ENCODE assay signal across 10 cellular contexts in genomic region chr17:81329927-81330883, GRCh38. TPM values are rescaled to one million over a fixed set of nuclear protein-coding genes. Genes with fewer than 3 reads are reported as not detected.
A peak's percentile ranks its signal among the peaks of the same experiment; 100 is the strongest.
DNase-seq lines count a peak whose midpoint lies in the region; ATAC-seq and TF ChIP-seq lines count a peak whose summit lies in the region.
"Had no signal": no experiment of that assay in that cellular context is flagged by ENCODE, and none has a peak within 500 bp of the region (broad histone marks: within the 10 kb centered on the region; RNA-seq: fewer than 3 reads in every experiment).

No MANE protein-coding gene starts in this region.

- intact Hi-C loops in PC-3 (cut with micrococcal nuclease) = loop anchor here (1.0 kb wide), 1 partner anchor 21 kb away; no protein-coding TSS in a partner anchor

- H3K27ac ChIP-seq in GM23248 (no peak overlapping the region), PC-3 (ENCODE audit: low read length) (peak overlapping the region; percentile 94), gastroesophageal sphincter (peak overlapping the region in 3 of 4 donors; percentile 77 to 80 (median 78))

- ATAC-seq in PC-3 (peak; percentile 3), gastroesophageal sphincter (no peak), GM21447 (IDR thresholded peaks at IDR 0.05; ENCODE audit: unreplicated experiment) (no peak), GM21390 (IDR thresholded peaks at IDR 0.05; ENCODE audit: unreplicated experiment) (no peak)

- WGBS in GM23248 (ENCODE audit: low coverage in 1 of 2, low lambda C conversion rate in 2 of 2, missing lambda C conversion rate in 2 of 2), 2 experiments = 83 to 86% methylated on average over 23 of the region's 23 CpGs
- 83% methylated on average over 3 of the region's 23 CpGs; no CpG with 5 or more reads in 1 of the 2 donors for WGBS in gastroesophageal sphincter (ENCODE audit: low coverage in 1 of 2), 2 donors

- TF ChIP-seq EP300 in gastroesophageal sphincter (IDR thresholded peaks at IDR 0.05) = no peak

- CTCF ChIA-PET in PC-3 (lab: Charles Lee) = interaction anchor here (0.9 to 1.3 kb wide), 4 partner anchors 15 to 155 kb away, joined by 3 to 5 read pairs (median 4); partner anchors contain the start of gene SLC38A10

- H3K79me2 ChIP-seq in GM23248 (ENCODE audit: insufficient read depth) = no peaks in the 10 kb centered on the region
- H3K79me2 ChIP-seq in PC-3 (ENCODE audit: low read length) = no peaks in the 10 kb centered on the region

- H3K27me3 ChIP-seq in GM23248 (replicated peaks; ENCODE audit: insufficient read depth) = peaks cover 12% of the 10 kb centered on the region; the same call in 1 of the 2 replicates
- no peaks in the 10 kb centered on the region for H3K27me3 ChIP-seq in PC-3 (ENCODE audit: low read length)
- H3K27me3 ChIP-seq in gastroesophageal sphincter = no peaks in the 10 kb centered on the region

- H3K4me2 ChIP-seq in GM23248 (ENCODE audit: unreplicated experiment) = peak overlapping the region; percentile 66
- H3K4me2 ChIP-seq in PC-3 (ENCODE audit: low read length) = peak overlapping the region; percentile 75

- H3K4me3 ChIP-seq in GM23248 = no peak overlapping the region
- peak overlapping the region; percentile 24; the same call in 1 of the 2 replicates for H3K4me3 ChIP-seq in PC-3 (ENCODE audit: low read length)
- H3K4me3 ChIP-seq in gastroesophageal sphincter = no peak overlapping the region

- H4K20me1 ChIP-seq in GM23248 (ENCODE audit: insufficient read depth) (no peaks in the 10 kb centered on the region), PC-3 (ENCODE audit: low read length) (no peaks in the 10 kb centered on the region)

- DNase-seq in GM23248 (peak; percentile 24), PC-3 (peak; percentile 48), retina (peak; percentile 46), NCI-H2081 treated with DMSO at 0.1 percent for 48 hours (lab: John Stamatoyannopoulos, UW) (no peak), activated gamma-delta T cell (lab: John Stamatoyannopoulos, UW) (no peak)
- DNase-seq: activated effector memory CD4-positive, alpha-beta T cell treated with anti-CD3 and anti-CD28 coated beads, Interleukin-2, amount 50 U/mL, for 16 hours; KG1 had no signal

- POLR2A ChIA-PET in PC-3 (lab: Charles Lee; ENCODE audit: unreplicated experiment) = interaction anchor here (0.6 to 1.7 kb wide), 3 partner anchors 21 to 65 kb away, joined by 3 to 10 read pairs (median 4); partner anchors contain the start of gene BAHCC1

- H3K36me3 ChIP-seq in GM23248 (ENCODE audit: low read depth) (no peaks in the 10 kb centered on the region), PC-3 (ENCODE audit: low read depth, low read length) (no peaks in the 10 kb centered on the region), gastroesophageal sphincter (no peaks in the 10 kb centered on the region)

- 0 out of 2 replicates have a peak, but pooled peaks cover 3% of the 10 kb centered on the region for H3F3A ChIP-seq in GM23248 (ENCODE audit: insufficient read depth)
- peaks cover 5% of the 10 kb centered on the region for H3F3A ChIP-seq in PC-3 (ENCODE audit: low read length, unreplicated experiment)

- H3K9me2 ChIP-seq in GM23248 (ENCODE audit: insufficient read depth) (no peaks in the 10 kb centered on the region), PC-3 (replicated peaks; ENCODE audit: low read length) (no peaks in the 10 kb centered on the region)

- TF ChIP-seq CTCF in PC-3 (conservative IDR thresholded peaks at IDR 0.05; ENCODE audit: low read depth, low read length) = peak; percentile 47
- TF ChIP-seq CTCF in gastroesophageal sphincter (IDR thresholded peaks at IDR 0.05) = peak in 1 of 4 experiments; percentile 4

- TSS peak; percentile 52 for BruUV-seq in PC-3 (replicated peaks; lab: Mats Ljungman, UMichigan)

- no peaks in the 10 kb centered on the region for H3K9me3 ChIP-seq in GM23248 (ENCODE audit: low read depth)
- no peaks in the 10 kb centered on the region for H3K9me3 ChIP-seq in PC-3 (ENCODE audit: low read length)
- H3K9me3 ChIP-seq in gastroesophageal sphincter = no peaks in the 10 kb centered on the region

- H3K4me1 ChIP-seq in GM23248 (ENCODE audit: insufficient read depth) = peaks cover 18% of the 10 kb centered on the region
- peaks cover 32% of the 10 kb centered on the region for H3K4me1 ChIP-seq in PC-3 (ENCODE audit: insufficient read depth, low read length)
- peaks cover 0 to 66% (median 25%) of the 10 kb centered on the region in 3 donors for H3K4me1 ChIP-seq in gastroesophageal sphincter

- TF ChIP-seq POLR2A in gastroesophageal sphincter (IDR thresholded peaks at IDR 0.05) = no peak

- in situ Hi-C loops in GM23248 (cut with MboI) = no loop called here

- H3K9ac ChIP-seq in GM23248 = no peak overlapping the region
- peak overlapping the region; percentile 71 for H3K9ac ChIP-seq in PC-3 (ENCODE audit: low read length)

- H2AFZ ChIP-seq in GM23248 = no peak overlapping the region
- no peak overlapping the region for H2AFZ ChIP-seq in PC-3 (ENCODE audit: low read length)

RNA-seq across cellular contexts. Expression of gene SLC38A10, which starts 35.1 kb away (rescaled TPM):
- total RNA-seq in GM23248 (2014; rRNA removed; shearing (Covaris generic)) = 133 and 137 TPM in 2 replicates
- 58.6 and 61.8 TPM in 2 replicates for polyA plus RNA-seq in GM23248 (2016; fragmentation: Nextera tagmentation; extraction: Ambion mirVana)
- 77.8 and 118 TPM in 2 replicates for total RNA-seq in PC-3 (2014; rRNA removed)
- total RNA-seq in gastroesophageal sphincter = 10 to 100 TPM; 70.5 to 99.6 (median 81.8) TPM

Comparison
In these comparisons a context has a peak if more than half of its experiments do, and no peak if none do; other contexts are left out.
1. DNase-seq: peak in GM23248 (single experiment), PC-3 (single experiment) and retina (single experiment); none in NCI-H2081 treated with DMSO at 0.1 percent for 48 hours (single experiment) and activated gamma-delta T cell (single experiment).